1 cellular context compared by ENCODE assay signal in the genomic region with DNA sequence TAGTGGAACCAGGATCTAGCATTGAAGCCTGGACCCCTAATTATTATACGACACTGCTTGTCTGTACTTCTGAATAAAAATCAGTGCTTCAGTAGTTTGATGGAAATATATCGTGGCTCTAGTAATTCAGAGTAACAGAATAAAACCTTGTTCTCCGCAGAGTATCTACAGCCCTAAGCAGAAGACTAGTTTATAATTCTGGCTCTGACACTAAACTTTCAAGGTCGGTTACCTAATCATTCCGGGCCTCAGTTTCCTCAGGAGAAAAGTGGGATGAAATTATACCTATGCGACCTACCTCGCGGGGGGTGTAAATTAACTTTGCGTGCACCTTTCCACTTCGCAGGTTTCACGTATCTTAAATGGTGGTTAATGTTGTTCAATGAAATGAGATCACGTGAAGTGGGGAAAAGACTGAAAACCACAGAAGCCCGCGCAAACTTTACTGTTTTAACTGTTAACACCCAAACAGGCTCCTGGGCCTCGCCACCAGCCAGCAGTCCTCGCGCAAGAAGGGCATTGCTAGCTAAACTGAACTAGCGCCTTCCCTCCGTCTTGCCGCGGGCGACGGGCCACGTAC.
TF ChIP-seq lines count a peak whose summit lies in the region.

No MANE protein-coding gene starts in this region.

TF ChIP-seq in HCT116, 20 proteins besides CTCF, POLR2A, EP300 and RAD21 (continued from another document):
- TF ChIP-seq, protein P1, sequence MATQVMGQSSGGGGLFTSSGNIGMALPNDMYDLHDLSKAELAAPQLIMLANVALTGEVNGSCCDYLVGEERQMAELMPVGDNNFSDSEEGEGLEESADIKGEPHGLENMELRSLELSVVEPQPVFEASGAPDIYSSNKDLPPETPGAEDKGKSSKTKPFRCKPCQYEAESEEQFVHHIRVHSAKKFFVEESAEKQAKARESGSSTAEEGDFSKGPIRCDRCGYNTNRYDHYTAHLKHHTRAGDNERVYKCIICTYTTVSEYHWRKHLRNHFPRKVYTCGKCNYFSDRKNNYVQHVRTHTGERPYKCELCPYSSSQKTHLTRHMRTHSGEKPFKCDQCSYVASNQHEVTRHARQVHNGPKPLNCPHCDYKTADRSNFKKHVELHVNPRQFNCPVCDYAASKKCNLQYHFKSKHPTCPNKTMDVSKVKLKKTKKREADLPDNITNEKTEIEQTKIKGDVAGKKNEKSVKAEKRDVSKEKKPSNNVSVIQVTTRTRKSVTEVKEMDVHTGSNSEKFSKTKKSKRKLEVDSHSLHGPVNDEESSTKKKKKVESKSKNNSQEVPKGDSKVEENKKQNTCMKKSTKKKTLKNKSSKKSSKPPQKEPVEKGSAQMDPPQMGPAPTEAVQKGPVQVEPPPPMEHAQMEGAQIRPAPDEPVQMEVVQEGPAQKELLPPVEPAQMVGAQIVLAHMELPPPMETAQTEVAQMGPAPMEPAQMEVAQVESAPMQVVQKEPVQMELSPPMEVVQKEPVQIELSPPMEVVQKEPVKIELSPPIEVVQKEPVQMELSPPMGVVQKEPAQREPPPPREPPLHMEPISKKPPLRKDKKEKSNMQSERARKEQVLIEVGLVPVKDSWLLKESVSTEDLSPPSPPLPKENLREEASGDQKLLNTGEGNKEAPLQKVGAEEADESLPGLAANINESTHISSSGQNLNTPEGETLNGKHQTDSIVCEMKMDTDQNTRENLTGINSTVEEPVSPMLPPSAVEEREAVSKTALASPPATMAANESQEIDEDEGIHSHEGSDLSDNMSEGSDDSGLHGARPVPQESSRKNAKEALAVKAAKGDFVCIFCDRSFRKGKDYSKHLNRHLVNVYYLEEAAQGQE (IDR thresholded peaks at IDR 0.05; ENCODE audit: low read depth): no peak
- TF ChIP-seq EZH2phosphoT487 (IDR thresholded peaks at IDR 0.05; ENCODE audit: borderline replicate concordance) (no peak), FOSL1 (IDR thresholded peaks at IDR 0.05; ENCODE audit: low read depth) (no peak)
- TF ChIP-seq, protein P2, sequence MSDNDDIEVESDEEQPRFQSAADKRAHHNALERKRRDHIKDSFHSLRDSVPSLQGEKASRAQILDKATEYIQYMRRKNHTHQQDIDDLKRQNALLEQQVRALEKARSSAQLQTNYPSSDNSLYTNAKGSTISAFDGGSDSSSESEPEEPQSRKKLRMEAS (IDR thresholded peaks at IDR 0.05): no peak
TF ChIP-seq in HCT116: peak in this region for 0.
